In genomic region chr2:50014168-50014567, GRCh38 we compare ENCODE assay signal across 26 cellular contexts.
"Had no signal": no experiment of that assay in that cellular context is flagged by ENCODE, and none has a peak within 500 bp of the region (broad histone marks: within the 10 kb centered on the region; RNA-seq: fewer than 3 reads in every experiment).

No MANE protein-coding gene starts in this region.

- H3K36me3 ChIP-seq: heart left ventricle, left lung, right atrium auricular region, spleen, suprapubic skin, thoracic aorta, tibial artery, upper lobe of right lung had no signal

- H3K36me3 Mint-ChIP-seq: immature natural killer cell; memory B cell; naive thymus-derived CD4-positive, alpha-beta T cell; natural killer cell treated with Interleukin-12 subunit alpha and Interleukin-12 subunit beta and Interleukin-15 and Interleukin-18, amount 100 ng/mL, for 72 hours; stimulated activated effector memory CD8-positive, alpha-beta T cell treated with anti-CD3 and anti-CD28 coated beads, Interleukin-12 subunit alpha, Interleukin-12 subunit beta, amount 100 ng/mL, for 72 hours had no signal

- H3K4me3 Mint-ChIP-seq: immature natural killer cell; memory B cell; naive thymus-derived CD4-positive, alpha-beta T cell; natural killer cell treated with Interleukin-12 subunit alpha and Interleukin-12 subunit beta and Interleukin-15 and Interleukin-18, amount 100 ng/mL, for 72 hours; stimulated activated effector memory CD8-positive, alpha-beta T cell treated with anti-CD3 and anti-CD28 coated beads, Interleukin-12 subunit alpha, Interleukin-12 subunit beta, amount 100 ng/mL, for 72 hours; stimulated activated naive CD8-positive, alpha-beta T cell treated with anti-CD3 and anti-CD28 coated beads, Interleukin-15, Interleukin-2, amounts not matched to agents 100 ng/mL and 50 ng/mL, for 24 hours had no signal

- H3K27ac ChIP-seq: heart left ventricle, left lung, right atrium auricular region, spleen, suprapubic skin, thoracic aorta, tibial artery, upper lobe of right lung had no signal

- H3K27ac Mint-ChIP-seq: immature natural killer cell; memory B cell; naive thymus-derived CD4-positive, alpha-beta T cell; natural killer cell treated with Interleukin-12 subunit alpha and Interleukin-12 subunit beta and Interleukin-15 and Interleukin-18, amount 100 ng/mL, for 72 hours; progenitor cell of endocrine pancreas; stimulated activated effector memory CD8-positive, alpha-beta T cell treated with anti-CD3 and anti-CD28 coated beads, Interleukin-12 subunit alpha, Interleukin-12 subunit beta, amount 100 ng/mL, for 72 hours; stimulated activated naive CD8-positive, alpha-beta T cell treated with anti-CD3 and anti-CD28 coated beads, Interleukin-15, Interleukin-2, amounts not matched to agents 100 ng/mL and 50 ng/mL, for 24 hours had no signal

- H3K27me3 Mint-ChIP-seq: memory B cell; natural killer cell treated with Interleukin-12 subunit alpha and Interleukin-12 subunit beta and Interleukin-15 and Interleukin-18, amount 100 ng/mL, for 72 hours; progenitor cell of endocrine pancreas had no signal

- H3K4me1 ChIP-seq: heart left ventricle, left lung, right atrium auricular region, spleen, suprapubic skin, tibial artery, upper lobe of right lung had no signal

- DNase-seq: heart left ventricle; hypothalamus; immature natural killer cell; kidney; left colon; left lung; midbrain; mucosa of descending colon; naive thymus-derived CD4-positive, alpha-beta T cell; nucleus accumbens; small intestine; spleen; stimulated activated CD4-positive, alpha-beta T cell treated with anti-CD3 and anti-CD28 coated beads, Interleukin-4, amount 100 ng/mL, for 24 hours; stimulated activated naive CD4-positive, alpha-beta T cell; tibial artery; trophoblast cell; upper lobe of right lung had no signal

- H3K9me3 ChIP-seq: heart left ventricle, left lung, mucosa of descending colon, right atrium auricular region, spleen, suprapubic skin, thoracic aorta, tibial artery, upper lobe of right lung had no signal

- H3K4me1 Mint-ChIP-seq: immature natural killer cell; memory B cell; naive thymus-derived CD4-positive, alpha-beta T cell; stimulated activated effector memory CD8-positive, alpha-beta T cell treated with anti-CD3 and anti-CD28 coated beads, Interleukin-12 subunit alpha, Interleukin-12 subunit beta, amount 100 ng/mL, for 72 hours had no signal

- H3K4me3 ChIP-seq: heart left ventricle, left lung, lung, mucosa of descending colon, right atrium auricular region, spleen, suprapubic skin, thoracic aorta, tibial artery, upper lobe of right lung had no signal

- H3K27me3 ChIP-seq: heart left ventricle, left lung, right atrium auricular region, spleen, suprapubic skin, tibial artery, upper lobe of right lung had no signal
